Comparison of ENCODE assay signal across 17 cellular contexts in genomic region chr14:67232631-67233030, GRCh38. TPM values are rescaled to one million over a fixed set of nuclear protein-coding genes. Genes with fewer than 3 reads are reported as not detected.
DNase-seq lines count a peak whose midpoint lies in the region; ATAC-seq and TF ChIP-seq lines count a peak whose summit lies in the region.
"Had no signal": no experiment of that assay in that cellular context is flagged by ENCODE, and none has a peak within 500 bp of the region (broad histone marks: within the 10 kb centered on the region; RNA-seq: fewer than 3 reads in every experiment).

No MANE protein-coding gene starts in this region.

- H4K20me1 ChIP-seq in Loucy (ENCODE audit: insufficient read depth, low read length, poor library complexity, severe bottlenecking), result no peaks in the 10 kb centered on the region
- H4K20me1 ChIP-seq in hepatocyte (ENCODE audit: insufficient read depth, poor library complexity, severe bottlenecking), result no peaks in the 10 kb centered on the region
- H4K20me1 ChIP-seq in neural progenitor cell (ENCODE audit: low read depth), result no peaks in the 10 kb centered on the region

- H3K27ac ChIP-seq in hepatocyte (peak overlapping the region; percentile 11), neural progenitor cell (no peak overlapping the region)
- H3K27ac ChIP-seq: A549 had no signal

- H3K9ac ChIP-seq in Loucy (ENCODE audit: low read depth, low read length, poor library complexity, severe bottlenecking) (no peak overlapping the region), neural progenitor cell (no peak overlapping the region)

- H3K4me3 Mint-ChIP-seq in neural progenitor cell, result no peak overlapping the region
- H3K4me3 Mint-ChIP-seq: CD14-positive monocyte; CD8-positive, alpha-beta T cell; H9 had no signal

- no peak overlapping the region for H2AFZ ChIP-seq in Loucy (ENCODE audit: low read length)
- no peak overlapping the region for H2AFZ ChIP-seq in hepatocyte
- H2AFZ ChIP-seq in neural progenitor cell (replicated peaks), result peak overlapping the region; percentile 32

- no peaks in the 10 kb centered on the region for H3K9me3 Mint-ChIP-seq in neural progenitor cell
- H3K9me3 Mint-ChIP-seq: CD14-positive monocyte; CD8-positive, alpha-beta T cell; H9 had no signal

- H3K27me3 Mint-ChIP-seq in neural progenitor cell (ENCODE audit: insufficient read depth, low read depth), result peaks cover 2% of the 10 kb centered on the region

- H3K9me2 ChIP-seq in Loucy (replicated peaks; ENCODE audit: low read depth, low read length), result no peaks in the 10 kb centered on the region
- no peaks in the 10 kb centered on the region for H3K9me2 ChIP-seq in hepatocyte (replicated peaks; ENCODE audit: insufficient read depth)

- no peaks in the 10 kb centered on the region for H3K4me1 Mint-ChIP-seq in neural progenitor cell
- H3K4me1 Mint-ChIP-seq: CD14-positive monocyte, H9 had no signal

- 69% methylated on average over 2 of the region's 2 CpGs for WGBS in hepatocyte (ENCODE audit: low lambda C conversion rate, missing lambda C conversion rate)

- H3K79me2 ChIP-seq in Loucy (ENCODE audit: insufficient read depth, low read length) (no peaks in the 10 kb centered on the region), hepatocyte (no peaks in the 10 kb centered on the region), neural progenitor cell (ENCODE audit: low read depth) (no peaks in the 10 kb centered on the region)

- H3K4me2 ChIP-seq in Loucy (ENCODE audit: low read depth, low read length, poor library complexity, severe bottlenecking) (peak overlapping the region; percentile 47), hepatocyte (no peak overlapping the region), neural progenitor cell (no peak overlapping the region)
- H3K4me2 ChIP-seq: A549 had no signal

- no peak overlapping the region for H3K4me3 ChIP-seq in Loucy (ENCODE audit: low read length, poor library complexity, severe bottlenecking)
- H3K4me3 ChIP-seq in hepatocyte, result no peak overlapping the region
- no peak overlapping the region for H3K4me3 ChIP-seq in neural progenitor cell
- H3K4me3 ChIP-seq: A549 had no signal

- DNase-seq in hepatocyte (ENCODE audit: low spot score) (no peak), neural progenitor cell (ENCODE audit: low spot score) (no peak), epidermal melanocyte (ENCODE audit: insufficient read length, low spot score) (no peak)
- no peak for DNase-seq in activated T-cell treated with anti-CD3 and anti-CD28 coated beads, Interleukin-2, amount 50 U/mL, for 1 hour
- DNase-seq: CD8-positive, alpha-beta T cell; COR-L47; DMS153; DMS79 treated with DMSO at 0.1 percent for 48 hours; EL; GOT3; H9 had no signal

- no peak overlapping the region for H3K27ac Mint-ChIP-seq in neural progenitor cell
- H3K27ac Mint-ChIP-seq: CD14-positive monocyte; CD8-positive, alpha-beta T cell; H9 had no signal

- H3K36me3 Mint-ChIP-seq in neural progenitor cell, result no peaks in the 10 kb centered on the region
- H3K36me3 Mint-ChIP-seq: CD14-positive monocyte; CD8-positive, alpha-beta T cell had no signal

- H3F3A ChIP-seq in Loucy (ENCODE audit: low read depth) (no peaks in the 10 kb centered on the region; the same call in 1 of the 2 replicates), neural progenitor cell (ENCODE audit: low read depth) (no peaks in the 10 kb centered on the region)

- TF ChIP-seq CTCF in Loucy (conservative IDR thresholded peaks at IDR 0.05; ENCODE audit: low read length) (no peak), hepatocyte (IDR thresholded peaks at IDR 0.05; ENCODE audit: poor library complexity) (no peak), neural progenitor cell (IDR thresholded peaks at IDR 0.05) (no peak)

- peaks cover 8% of the 10 kb centered on the region for H3K4me1 ChIP-seq in Loucy (ENCODE audit: insufficient read depth, low read length, poor library complexity, severe bottlenecking)
- H3K4me1 ChIP-seq in hepatocyte (ENCODE audit: insufficient read depth), result peaks cover 5% of the 10 kb centered on the region
- H3K4me1 ChIP-seq in neural progenitor cell, result no peaks in the 10 kb centered on the region

- no peaks in the 10 kb centered on the region for H3K9me3 ChIP-seq in Loucy (ENCODE audit: insufficient read depth, low read depth, low read length)
- H3K9me3 ChIP-seq in hepatocyte (ENCODE audit: low read depth), result no peaks in the 10 kb centered on the region
- H3K9me3 ChIP-seq in neural progenitor cell (ENCODE audit: low read depth), result no peaks in the 10 kb centered on the region
- H3K9me3 ChIP-seq: A549 had no signal

- no peak for ATAC-seq in GM21529 (IDR thresholded peaks at IDR 0.05; ENCODE audit: unreplicated experiment)
- ATAC-seq: A549; CD8-positive, alpha-beta T cell had no signal

- no peaks in the 10 kb centered on the region for H3K27me3 ChIP-seq in Loucy (ENCODE audit: insufficient read depth, low read length, poor library complexity, severe bottlenecking)
- no peaks in the 10 kb centered on the region for H3K27me3 ChIP-seq in hepatocyte
- H3K27me3 ChIP-seq in neural progenitor cell, result peaks cover 3% of the 10 kb centered on the region

- no peaks in the 10 kb centered on the region for H3K36me3 ChIP-seq in Loucy (ENCODE audit: insufficient read depth, low read length)
- no peaks in the 10 kb centered on the region for H3K36me3 ChIP-seq in hepatocyte (replicated peaks; ENCODE audit: insufficient read depth, low read depth)
- no peaks in the 10 kb centered on the region for H3K36me3 ChIP-seq in neural progenitor cell

RNA-seq across cellular contexts. Expression of gene PALS1, which starts 8.6 kb away (rescaled TPM):
- total RNA-seq in hepatocyte (38.1 and 39.4 TPM in 2 replicates), neural progenitor cell (ENCODE audit: low replicate concordance) (28.2 and 47.0 TPM in 2 replicates)
- 11.6 and 15.6 TPM in 2 replicates for polyA plus RNA-seq in hepatocyte

RNA-seq across cellular contexts. Expression of gene GARIN2, which starts 43.4 kb away (rescaled TPM):
- total RNA-seq in hepatocyte, result not detected in 2 replicates
- polyA plus RNA-seq in hepatocyte, result not detected in 2 replicates
- not detected in 2 replicates for total RNA-seq in neural progenitor cell (ENCODE audit: low replicate concordance)
- total RNA-seq: CD8-positive, alpha-beta T cell; H9; HT-29 had no signal
- polyA plus RNA-seq: BJ, CD14-positive monocyte had no signal
